In genomic region chr2:174667461-174667860, GRCh38 we compare ENCODE assay signal across 1 cellular context.
TF ChIP-seq lines count a peak whose summit lies in the region.

No MANE protein-coding gene starts in this region.

TF ChIP-seq in endothelial cell of umbilical vein, 7 proteins besides CTCF, POLR2A, EP300 and RAD21 (continued from another document):
- TF ChIP-seq GATA2 (IDR thresholded peaks at IDR 0.05; ENCODE audit: insufficient read depth, insufficient read length, low read depth, low read length) (no peak), MYC (IDR thresholded peaks at IDR 0.05; ENCODE audit: low read depth, low read length) (no peak), MAX (IDR thresholded peaks at IDR 0.05; ENCODE audit: insufficient read depth, insufficient read length) (no peak), JUN (IDR thresholded peaks at IDR 0.05; ENCODE audit: borderline replicate concordance, insufficient read depth, insufficient read length, low read depth) (no peak), FOS (IDR thresholded peaks at IDR 0.05; ENCODE audit: borderline replicate concordance, insufficient read depth, low read length) (no peak)
